Comparison of ENCODE assay signal across 8 cellular contexts in the genomic region with DNA sequence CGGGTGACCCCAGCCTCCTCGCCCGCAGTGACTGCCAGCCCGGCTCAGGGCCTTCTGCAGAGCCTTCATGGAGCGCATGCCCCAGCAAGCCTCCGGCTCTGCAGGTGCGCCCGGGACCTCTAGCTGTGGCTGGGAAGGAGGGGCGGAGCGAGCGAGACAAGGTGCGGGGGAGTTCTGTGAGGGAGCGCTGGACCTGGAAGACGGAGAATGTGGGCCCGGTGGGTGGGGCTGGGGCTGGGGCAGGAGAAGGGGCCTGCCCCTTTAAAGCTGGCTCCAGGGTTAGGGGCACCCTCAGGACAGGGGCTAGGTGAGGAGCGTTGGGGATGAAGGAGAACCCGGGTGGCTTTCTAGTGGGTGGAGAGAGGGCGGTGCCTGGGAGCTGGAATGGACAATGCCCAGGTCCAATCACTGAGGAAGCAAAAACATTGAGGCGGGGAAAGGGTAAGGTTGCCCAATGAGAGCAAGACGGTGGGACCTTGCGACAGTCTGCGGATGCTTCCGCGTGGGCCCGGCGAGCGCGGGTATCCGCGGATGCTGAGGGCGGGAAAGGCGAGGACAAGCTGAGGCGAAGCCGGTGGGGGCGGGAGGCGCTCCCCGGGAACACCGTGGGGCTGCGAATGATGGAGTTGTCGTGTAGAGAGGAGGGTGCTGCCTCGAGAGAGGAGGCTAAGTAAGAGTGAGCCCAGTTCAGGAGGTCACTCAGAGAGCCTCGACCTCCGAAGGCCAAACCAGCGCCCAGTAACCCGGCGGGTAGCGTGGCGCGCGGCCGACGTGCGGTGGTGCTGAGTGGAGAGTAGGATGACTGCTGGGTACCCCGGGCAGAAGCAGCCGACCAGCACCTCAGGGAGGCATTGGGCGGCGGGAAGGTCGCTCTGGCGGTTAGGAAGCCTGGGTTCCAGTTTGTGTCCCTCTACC. TPM values are rescaled to one million over a fixed set of nuclear protein-coding genes. Genes with fewer than 3 reads are reported as not detected.
DNase-seq lines count a peak whose midpoint lies in the region; ATAC-seq and TF ChIP-seq lines count a peak whose summit lies in the region.

A gene (minus strand): TSS at position 121 of the 915 bp plus-strand sequence. CDS start 43 bp downstream, at position 78.

- H3K4me1 Mint-ChIP-seq in naive thymus-derived CD8-positive, alpha-beta T cell: peaks cover 8 to 20% (median 18%) of the 10 kb centered on the region in 4 donors
- peaks cover 16 to 25% of the 10 kb centered on the region in 2 donors for H3K4me1 Mint-ChIP-seq in stimulated activated naive B cell treated with anti-CD40 and anti-IgM and Interleukin-4, amounts not matched to agents 10 μg/mL and 1 μg/mL and 100 μg/mL, for 72 hours

- peaks cover 4 to 18% (median 9%) of the 10 kb centered on the region in 5 donors for H3K27me3 Mint-ChIP-seq in naive thymus-derived CD8-positive, alpha-beta T cell
- peaks cover 15 to 22% of the 10 kb centered on the region in 2 donors for H3K27me3 Mint-ChIP-seq in stimulated activated naive B cell treated with anti-CD40 and anti-IgM and Interleukin-4, amounts not matched to agents 10 μg/mL and 1 μg/mL and 100 μg/mL, for 72 hours

- H3K9me3 Mint-ChIP-seq in naive thymus-derived CD8-positive, alpha-beta T cell: no peaks in the 10 kb centered on the region
- peaks cover 0 to 2% of the 10 kb centered on the region in 2 donors for H3K9me3 Mint-ChIP-seq in stimulated activated naive B cell treated with anti-CD40 and anti-IgM and Interleukin-4, amounts not matched to agents 10 μg/mL and 1 μg/mL and 100 μg/mL, for 72 hours

- H3K4me3 ChIP-seq in AG10803 (ENCODE audit: low read length): peak within 1 kb of the TSS; percentile 61
- H3K4me3 ChIP-seq in fibroblast of the aortic adventitia (ENCODE audit: low read depth, low read length): peak within 1 kb of the TSS; percentile 62

- no peaks in the 10 kb centered on the region for H3K36me3 Mint-ChIP-seq in naive thymus-derived CD8-positive, alpha-beta T cell
- H3K36me3 Mint-ChIP-seq in stimulated activated naive B cell treated with anti-CD40 and anti-IgM and Interleukin-4, amounts not matched to agents 10 μg/mL and 1 μg/mL and 100 μg/mL, for 72 hours: peaks cover 2 to 19% of the 10 kb centered on the region in 2 donors

- peak; percentile 70 for DNase-seq in AG10803 (ENCODE audit: low read depth)
- DNase-seq in GM19240 (ENCODE audit: insufficient read length, low spot score): peak; percentile 65
- peak; percentile 23 for DNase-seq in NOMO-1 treated with DMSO at 0.1 percent for 48 hours (lab: John Stamatoyannopoulos, UW; ENCODE audit: unreplicated experiment)
- DNase-seq in activated effector memory CD4-positive, alpha-beta T cell treated with Interleukin-2 at 50 U/mL for 16 hours: peak; percentile 68
- DNase-seq in fibroblast of the aortic adventitia (ENCODE audit: low read depth): peak; percentile 79
- DNase-seq in naive thymus-derived CD8-positive, alpha-beta T cell: peak; percentile 56 to 89 (median 75)
- peak; percentile 70 for DNase-seq in stimulated activated naive B cell treated with anti-CD40 and anti-IgM and Interleukin-4, amounts not matched to agents 10 μg/mL and 1 μg/mL and 100 μg/mL, for 72 hours

- ATAC-seq in HG03520 (IDR thresholded peaks at IDR 0.05; ENCODE audit: unreplicated experiment): peak; percentile 81
- peak; percentile 94 to 97 for ATAC-seq in naive thymus-derived CD8-positive, alpha-beta T cell
- peak; percentile 97 for ATAC-seq in stimulated activated naive B cell treated with anti-CD40 and anti-IgM and Interleukin-4, amounts not matched to agents 10 μg/mL and 1 μg/mL and 100 μg/mL, for 72 hours (replicated peaks)

- peak within 1 kb of the TSS; percentile 66 to 94 (median 89) for H3K27ac Mint-ChIP-seq in naive thymus-derived CD8-positive, alpha-beta T cell
- peak within 1 kb of the TSS; percentile 78 for H3K27ac Mint-ChIP-seq in stimulated activated naive B cell treated with anti-CD40 and anti-IgM and Interleukin-4, amounts not matched to agents 10 μg/mL and 1 μg/mL and 100 μg/mL, for 72 hours

- peak within 1 kb of the TSS; percentile 88 to 95 (median 94) for H3K4me3 Mint-ChIP-seq in naive thymus-derived CD8-positive, alpha-beta T cell
- peak within 1 kb of the TSS; percentile 85 to 96 for H3K4me3 Mint-ChIP-seq in stimulated activated naive B cell treated with anti-CD40 and anti-IgM and Interleukin-4, amounts not matched to agents 10 μg/mL and 1 μg/mL and 100 μg/mL, for 72 hours

- POLR2A ChIA-PET in naive thymus-derived CD8-positive, alpha-beta T cell (lab: Charles Lee): interaction anchor here (0.5 to 1.9 kb wide), 14 partner anchors 16 to 591 kb away, joined by 3 to 9 read pairs (median 3); a partner anchor contains a TSS

- TF ChIP-seq CTCF in AG10803 (conservative IDR thresholded peaks at IDR 0.05; ENCODE audit: low read length): no peak
- TF ChIP-seq CTCF in fibroblast of the aortic adventitia (IDR thresholded peaks at IDR 0.05; ENCODE audit: insufficient read depth, low read length): no peak

RNA-seq across cellular contexts. Expression of the gene that starts here (rescaled TPM):
- 0.36 TPM in 1 of 2 replicates, not detected in the other for total RNA-seq in fibroblast of the aortic adventitia (ENCODE audit: low replicate concordance)
- 10 to 100 TPM; 10.9 to 11.5 TPM for total RNA-seq in naive thymus-derived CD8-positive, alpha-beta T cell
- 1 to 10 TPM; 3.2 to 6.5 (median 6.4) TPM for polyA plus RNA-seq in naive thymus-derived CD8-positive, alpha-beta T cell

Comparison
In these comparisons a context has a peak if more than half of its experiments do, and no peak if none do; other contexts are left out.
1. Peak in every context shown above with its lines: DNase-seq, ATAC-seq and H3K4me3 ChIP-seq.
2. Peak in DNase-seq and H3K4me3 ChIP-seq in fibroblast of the aortic adventitia; RNA of the gene not detected or under 1 TPM.
3. DNase-seq: peak in every context shown above with its lines; median percentile 79 in fibroblast of the aortic adventitia; 75 in naive thymus-derived CD8-positive, alpha-beta T cell; 70 in AG10803; 70 in stimulated activated naive B cell treated with anti-CD40 and anti-IgM and Interleukin-4, amounts not matched to agents 10 μg/mL and 1 μg/mL and 100 μg/mL, for 72 hours; 68 in activated effector memory CD4-positive, alpha-beta T cell treated with Interleukin-2 at 50 U/mL for 16 hours; 65 in GM19240; 23 in NOMO-1 treated with DMSO at 0.1 percent for 48 hours.